In genomic region chr5:132426525-132427138, GRCh38 we compare ENCODE assay signal across 8 cellular contexts. TPM values are rescaled to one million over a fixed set of nuclear protein-coding genes. Genes with fewer than 3 reads are reported as not detected.
DNase-seq lines count a peak whose midpoint lies in the region; ATAC-seq, FAIRE-seq and TF ChIP-seq lines count a peak whose summit lies in the region.

No MANE protein-coding gene starts in this region.

- H3K9me3 ChIP-seq in right cardiac atrium (ENCODE audit: control insufficient read depth, low read length) (no peaks in the 10 kb centered on the region), small intestine (ENCODE audit: control insufficient read depth, low read depth) (no peaks in the 10 kb centered on the region)

- peak overlapping the region; percentile 99 for H3K27ac Mint-ChIP-seq in activated naive CD8-positive, alpha-beta T cell treated with anti-CD3 and anti-CD28 coated beads for 36 hours

- H3K4me1 ChIP-seq in right cardiac atrium (ENCODE audit: control insufficient read depth, insufficient read depth, low read length) (peaks cover 57% of the 10 kb centered on the region), small intestine (ENCODE audit: control insufficient read depth in 2 of 2, insufficient read depth in 1 of 2, low read depth in 1 of 2, low read length in 1 of 2) (peaks cover 42 to 61% of the 10 kb centered on the region in 2 donors)

- WGBS in right cardiac atrium, result 53% methylated on average over 8 of the region's 8 CpGs
- 26 to 33% (median 29%) methylated on average over 8 of the region's 8 CpGs for WGBS in small intestine, 3 donors

- H3K9me3 Mint-ChIP-seq in activated naive CD8-positive, alpha-beta T cell treated with anti-CD3 and anti-CD28 coated beads for 36 hours, result no peaks in the 10 kb centered on the region

- H3K4me3 ChIP-seq in AG10803 (ENCODE audit: low read length) (peak overlapping the region; percentile 15; the same call in 1 of the 2 replicates), right cardiac atrium (ENCODE audit: low read length) (no peak overlapping the region), small intestine (ENCODE audit: low read depth in 1 of 2, low read length in 2 of 2) (no peak overlapping the region)

- H3K27me3 ChIP-seq in right cardiac atrium (ENCODE audit: control insufficient read depth, insufficient read depth) (no peaks in the 10 kb centered on the region), small intestine (ENCODE audit: control insufficient read depth in 2 of 2, insufficient read depth in 2 of 2, low read length in 2 of 2) (no peaks in the 10 kb centered on the region)

- peak; percentile 34 for ATAC-seq in GM19023 (IDR thresholded peaks at IDR 0.05; ENCODE audit: unreplicated experiment)
- peak; percentile 48 for ATAC-seq in HG03460 (IDR thresholded peaks at IDR 0.05; ENCODE audit: unreplicated experiment)
- ATAC-seq in SK-N-SH treated with all-trans-retinoic acid at 6 μM for 48 hours, result peak; percentile 57
- ATAC-seq in right cardiac atrium, result peak; percentile 60 to 85
- no peak for ATAC-seq in HG02840 (IDR thresholded peaks at IDR 0.05; ENCODE audit: low FRiP score, unreplicated experiment)

- H3K27ac ChIP-seq in right cardiac atrium (ENCODE audit: low read length) (peak overlapping the region; percentile 69), small intestine (ENCODE audit: low read depth in 1 of 2, low read length in 1 of 2) (peak overlapping the region; percentile 82 to 95)

- H3K4me3 Mint-ChIP-seq in activated naive CD8-positive, alpha-beta T cell treated with anti-CD3 and anti-CD28 coated beads for 36 hours, result peak overlapping the region; percentile 65

- no peak for FAIRE-seq in small intestine (lab: Jason Lieb, UNC)

- intact Hi-C loops in right cardiac atrium (cut with DNase I), result loop anchor here in 2 of 4 donors (10.0 kb wide), 2 partner anchors 48 to 58 kb away; no protein-coding TSS in a partner anchor

- DNase-seq in AG10803 (ENCODE audit: low read depth), result peak; percentile 95
- peak; percentile 78 for DNase-seq in activated naive CD8-positive, alpha-beta T cell treated with anti-CD3 and anti-CD28 coated beads for 36 hours
- DNase-seq in right cardiac atrium, result peak; percentile 83
- DNase-seq in small intestine, result peak; percentile 76

- peaks cover 89% of the 10 kb centered on the region for H3K4me1 Mint-ChIP-seq in activated naive CD8-positive, alpha-beta T cell treated with anti-CD3 and anti-CD28 coated beads for 36 hours

- TF ChIP-seq CTCF in AG10803 (conservative IDR thresholded peaks at IDR 0.05; ENCODE audit: low read length), result peak; percentile 65

- H3K36me3 Mint-ChIP-seq in activated naive CD8-positive, alpha-beta T cell treated with anti-CD3 and anti-CD28 coated beads for 36 hours, result peaks cover 30% of the 10 kb centered on the region

- H3K36me3 ChIP-seq in small intestine (ENCODE audit: control insufficient read depth in 2 of 2, insufficient read depth in 2 of 2, low read length in 2 of 2), result no peaks in the 10 kb centered on the region

- H3K27me3 Mint-ChIP-seq in activated naive CD8-positive, alpha-beta T cell treated with anti-CD3 and anti-CD28 coated beads for 36 hours, result no peaks in the 10 kb centered on the region

TF ChIP-seq in SK-N-SH treated with all-trans-retinoic acid at 6 μM for 48 hours, 23 proteins besides CTCF, POLR2A, EP300 and RAD21:
- no peak for TF ChIP-seq TCF4 (CRISPR knock-in tag; IDR thresholded peaks at IDR 0.05; ENCODE audit: borderline replicate concordance)
- no peak for TF ChIP-seq ZNF70 (CRISPR knock-in tag; IDR thresholded peaks at IDR 0.05)
- TF ChIP-seq CSRNP3 (CRISPR knock-in tag; IDR thresholded peaks at IDR 0.05), result no peak
- TF ChIP-seq GLIS3 (CRISPR knock-in tag; IDR thresholded peaks at IDR 0.05), result no peak
- no peak for TF ChIP-seq OSR1 (CRISPR knock-in tag; IDR thresholded peaks at IDR 0.05)
- no peak for TF ChIP-seq ZFP30 (CRISPR knock-in tag; IDR thresholded peaks at IDR 0.05)
- no peak for TF ChIP-seq BACH2 (CRISPR knock-in tag; IDR thresholded peaks at IDR 0.05; ENCODE audit: borderline replicate concordance)
- no peak for TF ChIP-seq RARB (CRISPR knock-in tag; IDR thresholded peaks at IDR 0.05)
- no peak for TF ChIP-seq ISL1 (CRISPR knock-in tag; IDR thresholded peaks at IDR 0.05)
- no peak for TF ChIP-seq ESRRG (CRISPR knock-in tag; IDR thresholded peaks at IDR 0.05)
- TF ChIP-seq POU6F1 (CRISPR knock-in tag; IDR thresholded peaks at IDR 0.05; ENCODE audit: borderline replicate concordance, low read depth), result no peak
- no peak for TF ChIP-seq ZFP3 (CRISPR knock-in tag; IDR thresholded peaks at IDR 0.05)
- no peak for TF ChIP-seq ZC3H10 (CRISPR knock-in tag; IDR thresholded peaks at IDR 0.05)
- TF ChIP-seq ZNF8 (CRISPR knock-in tag; IDR thresholded peaks at IDR 0.05), result no peak
- no peak for TF ChIP-seq PPARA (CRISPR knock-in tag; IDR thresholded peaks at IDR 0.05; ENCODE audit: borderline replicate concordance)
- no peak for TF ChIP-seq ARNTL (CRISPR knock-in tag; IDR thresholded peaks at IDR 0.05; ENCODE audit: borderline replicate concordance, low read depth)
- TF ChIP-seq CREB5 (CRISPR knock-in tag; IDR thresholded peaks at IDR 0.05; ENCODE audit: low read depth), result no peak
- no peak for TF ChIP-seq TOX (CRISPR knock-in tag; IDR thresholded peaks at IDR 0.05; ENCODE audit: borderline replicate concordance)

RNA-seq across cellular contexts. Expression of gene SLC22A5, which starts 57.1 kb away (rescaled TPM):
- total RNA-seq in activated naive CD8-positive, alpha-beta T cell treated with anti-CD3 and anti-CD28 coated beads for 36 hours, result 1 to 10 TPM; 3.7 to 4.5 TPM
- total RNA-seq in right cardiac atrium, result 10 to 100 TPM in 3 of 4 donors, 1 to 10 TPM in 1; 9.3 to 17.5 (median 14.4) TPM
- 5.7 TPM for polyA plus RNA-seq in right cardiac atrium
- 10 to 100 TPM in 2 of 3 donors, 1 to 10 TPM in 1; 9.4 to 22.1 (median 21.6) TPM for polyA plus RNA-seq in small intestine
